Comparison of ENCODE assay signal across 8 cellular contexts in the genomic region with DNA sequence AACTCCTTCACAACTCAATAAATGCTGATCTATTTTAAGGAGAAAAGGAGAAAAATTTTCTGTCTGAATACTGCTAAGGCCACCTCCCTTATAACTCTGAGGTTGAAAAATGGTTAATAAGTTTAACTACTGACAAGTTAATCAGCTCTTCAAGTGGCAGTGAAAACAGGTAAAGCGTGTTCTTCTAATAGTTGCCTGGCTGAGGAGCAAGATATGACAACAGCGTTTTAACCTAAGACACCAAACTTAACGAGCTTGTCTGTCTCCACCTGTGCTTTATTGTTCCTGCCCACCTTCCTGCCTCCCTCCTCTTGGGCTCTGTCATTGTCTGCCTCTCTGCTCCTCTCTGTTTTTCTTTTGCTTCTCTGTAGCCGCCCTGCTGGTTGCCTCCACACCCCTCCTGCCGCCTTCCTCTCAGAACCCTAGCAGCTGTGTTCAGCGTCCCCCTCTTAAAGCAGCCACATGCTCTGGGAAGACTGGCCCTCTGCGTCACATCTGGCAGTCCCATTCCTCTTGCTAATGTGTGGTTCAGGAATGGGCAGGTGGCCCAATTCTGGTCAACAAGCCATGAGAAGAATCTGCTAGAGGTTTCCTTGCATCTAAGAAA.
DNase-seq lines count a peak whose midpoint lies in the region; ATAC-seq lines count a peak whose summit lies in the region.

No MANE protein-coding gene starts in this region.

- H3K9ac ChIP-seq in mucosa of rectum (ENCODE audit: low read depth in 1 of 2, low read length in 2 of 2), result no peak overlapping the region

- peaks cover 5 to 13% of the 10 kb centered on the region in 2 donors for H3K4me1 ChIP-seq in mucosa of rectum (ENCODE audit: control insufficient read depth in 2 of 2, insufficient read depth in 2 of 2, low read length in 2 of 2)

- peak; percentile 22 for DNase-seq in COR-L47 (lab: John Stamatoyannopoulos, UW)
- DNase-seq in activated CD8-positive, alpha-beta memory T cell treated with anti-CD3 and anti-CD28 coated beads, Interleukin-2, amount 50 U/mL, for 4 hours, result peak; percentile 47
- DNase-seq in DMS153 treated with DMSO at 0.1 percent for 48 hours (lab: John Stamatoyannopoulos, UW; ENCODE audit: unreplicated experiment), result no peak
- no peak for DNase-seq in amniotic stem cell (lab: John Stamatoyannopoulos, UW)
- no peak for DNase-seq in MV-4-11 (lab: John Stamatoyannopoulos, UW)

- no peaks in the 10 kb centered on the region for H3K36me3 ChIP-seq in mucosa of rectum (ENCODE audit: control insufficient read depth in 2 of 2, insufficient read depth in 2 of 2, low read length in 2 of 2)

- H3K4me3 ChIP-seq in mucosa of rectum (ENCODE audit: low read length in 2 of 2), result peak overlapping the region in 1 of 2 donors; percentile 1

- ATAC-seq in HG03442 (IDR thresholded peaks at IDR 0.05; ENCODE audit: unreplicated experiment), result peak; percentile 5
- no peak for ATAC-seq in HG02840 (IDR thresholded peaks at IDR 0.05; ENCODE audit: low FRiP score, unreplicated experiment)

- H3K27me3 ChIP-seq in mucosa of rectum (ENCODE audit: control insufficient read depth in 2 of 2, insufficient read depth in 2 of 2, low read length in 2 of 2), result no peaks in the 10 kb centered on the region

- peak overlapping the region; percentile 43 to 45 for H3K27ac ChIP-seq in mucosa of rectum (ENCODE audit: low read depth in 2 of 2, low read length in 2 of 2)

- no peaks in the 10 kb centered on the region for H3K9me3 ChIP-seq in mucosa of rectum (ENCODE audit: control insufficient read depth in 2 of 2, low read length in 2 of 2)

Comparison
In these comparisons a context has a peak if more than half of its experiments do, and no peak if none do; other contexts are left out.
1. DNase-seq: peak in COR-L47 (single experiment) and activated CD8-positive, alpha-beta memory T cell treated with anti-CD3 and anti-CD28 coated beads, Interleukin-2, amount 50 U/mL, for 4 hours (single experiment); none in DMS153 treated with DMSO at 0.1 percent for 48 hours (single experiment), amniotic stem cell (single experiment) and MV-4-11 (single experiment).